10 cellular contexts compared by ENCODE assay signal in genomic region chr11:11510939-11511338, GRCh38.
A peak's percentile ranks its signal among the peaks of the same experiment; 100 is the strongest.
DNase-seq lines count a peak whose midpoint lies in the region; ATAC-seq, FAIRE-seq and TF ChIP-seq lines count a peak whose summit lies in the region.
"Had no signal": no experiment of that assay in that cellular context is flagged by ENCODE, and none has a peak within 500 bp of the region (broad histone marks: within the 10 kb centered on the region; RNA-seq: fewer than 3 reads in every experiment).

No MANE protein-coding gene starts in this region.

- intact Hi-C loops in kidney (cut with DNase I): no loop called here
- intact Hi-C loops in ovary (cut with DNase I): loop anchor here in 1 of 4 donors (10.0 kb wide), 1 partner anchor 254 kb away; no protein-coding TSS in a partner anchor

- no peak overlapping the region for H3K9ac ChIP-seq in kidney (ENCODE audit: low read length in 2 of 2)

- TF ChIP-seq EP300 in tibial nerve (IDR thresholded peaks at IDR 0.05): peak in 1 of 2 donors; percentile 34
- no peak for TF ChIP-seq EP300 in ovary (IDR thresholded peaks at IDR 0.05)

- H3K4me1 Mint-ChIP-seq in effector memory CD8-positive, alpha-beta T cell (ENCODE audit: low read depth in 2 of 2): no peaks in the 10 kb centered on the region

- H3K4me3 Mint-ChIP-seq in effector memory CD8-positive, alpha-beta T cell: no peak overlapping the region

- ATAC-seq in effector memory CD8-positive, alpha-beta T cell (replicated peaks): no peak

- H3K27ac ChIP-seq in kidney (ENCODE audit: low read depth in 2 of 2, low read length in 2 of 2) (no peak overlapping the region), tibial nerve (peak overlapping the region in 2 of 4 donors; percentile 2 to 31), ovary (no peak overlapping the region)
- H3K27ac ChIP-seq: 22Rv1 had no signal

- H3K4me3 ChIP-seq in kidney (ENCODE audit: low read length in 2 of 2) (no peak overlapping the region), tibial nerve (no peak overlapping the region), ovary (no peak overlapping the region)

- H3K27me3 ChIP-seq in tibial nerve (no peaks in the 10 kb centered on the region), ovary (no peaks in the 10 kb centered on the region)

- WGBS in tibial nerve, 2 donors: 47 to 48% methylated on average over 10 of the region's 10 CpGs
- 79 to 90% (median 81%) methylated on average over 10 of the region's 10 CpGs for WGBS in ovary, 3 donors

- TF ChIP-seq CTCF in kidney (IDR thresholded peaks at IDR 0.05; ENCODE audit: borderline replicate concordance, extremely low read depth, insufficient read depth) (no peak), tibial nerve (IDR thresholded peaks at IDR 0.05) (no peak), ovary (IDR thresholded peaks at IDR 0.05) (no peak)

- no peaks in the 10 kb centered on the region for H3K9me3 Mint-ChIP-seq in effector memory CD8-positive, alpha-beta T cell

- H3K4me1 ChIP-seq in kidney (ENCODE audit: control insufficient read depth in 1 of 2, insufficient read depth in 1 of 2, low read depth in 1 of 2, low read length in 2 of 2) (peaks cover 7 to 12% of the 10 kb centered on the region in 2 donors), tibial nerve (peaks cover 0 to 36% (median 5%) of the 10 kb centered on the region in 4 donors), ovary (ENCODE audit: insufficient read depth) (no peaks in the 10 kb centered on the region)

- no peak for FAIRE-seq in kidney (lab: Jason Lieb, UNC)

- H3K27me3 Mint-ChIP-seq in effector memory CD8-positive, alpha-beta T cell: peaks cover 16 to 50% of the 10 kb centered on the region in 2 donors

- no peaks in the 10 kb centered on the region for H3K36me3 ChIP-seq in kidney (ENCODE audit: control insufficient read depth in 1 of 2, insufficient read depth in 2 of 2, low read length in 2 of 2)
- no peaks in the 10 kb centered on the region for H3K36me3 ChIP-seq in tibial nerve
- H3K36me3 ChIP-seq in ovary: no peaks in the 10 kb centered on the region

- TF ChIP-seq POLR2A in tibial nerve (IDR thresholded peaks at IDR 0.05): no peak
- no peak for TF ChIP-seq POLR2A in ovary (IDR thresholded peaks at IDR 0.05)

- DNase-seq in DMS 273 (lab: John Stamatoyannopoulos, UW; ENCODE audit: unreplicated experiment): peak; percentile 28
- no peak for DNase-seq in DMS 273 treated with DMSO at 0.1 percent for 48 hours (lab: John Stamatoyannopoulos, UW)
- peak in 45 of 56 donors; percentile 15 to 73 (median 44) for DNase-seq in amygdala (lab: John Stamatoyannopoulos, UW)
- DNase-seq in kidney: peak; percentile 72
- DNase-seq in tibial nerve (ENCODE audit: low spot score in 2 of 2): peak; percentile 16 to 24
- no peak for DNase-seq in HCEC 1CT
- no peak for DNase-seq in ovary
- DNase-seq in effector memory CD8-positive, alpha-beta T cell: no peak
- DNase-seq: Kasumi-1 had no signal

- no peak overlapping the region for H3K27ac Mint-ChIP-seq in effector memory CD8-positive, alpha-beta T cell

- H3K36me3 Mint-ChIP-seq in effector memory CD8-positive, alpha-beta T cell (ENCODE audit: insufficient read depth): no peaks in the 10 kb centered on the region

- H3K9me3 ChIP-seq in kidney (ENCODE audit: control insufficient read depth in 1 of 2, low read length in 2 of 2) (no peaks in the 10 kb centered on the region), tibial nerve (no peaks in the 10 kb centered on the region), ovary (no peaks in the 10 kb centered on the region)

Comparison
In these comparisons a context has a peak if more than half of its experiments do, and no peak if none do; other contexts are left out.
1. DNase-seq: peak in DMS 273 (single experiment), amygdala (45 of 56), kidney (single experiment) and tibial nerve (2 of 2); none in DMS 273 treated with DMSO at 0.1 percent for 48 hours (single experiment), HCEC 1CT (single experiment), ovary (0 of 5) and effector memory CD8-positive, alpha-beta T cell (0 of 3).